Comparison of ENCODE assay signal across 1 cellular context in genomic region chr14:24156840-24157239, GRCh38.
TF ChIP-seq lines count a peak whose summit lies in the region.

No MANE protein-coding gene starts in this region.

TF ChIP-seq in IMR-90, 13 proteins besides CTCF, POLR2A, EP300 and RAD21:
- TF ChIP-seq FOS (IDR thresholded peaks at IDR 0.05; ENCODE audit: low read depth, low read length) (no peak), NFE2L2 (IDR thresholded peaks at IDR 0.05; ENCODE audit: low read depth, low read length) (no peak), ELK1 (IDR thresholded peaks at IDR 0.05; ENCODE audit: borderline replicate concordance, low read depth, low read length) (no peak), RCOR1 (IDR thresholded peaks at IDR 0.05; ENCODE audit: insufficient replicate concordance, low read length) (no peak)
- TF ChIP-seq, protein P1, sequence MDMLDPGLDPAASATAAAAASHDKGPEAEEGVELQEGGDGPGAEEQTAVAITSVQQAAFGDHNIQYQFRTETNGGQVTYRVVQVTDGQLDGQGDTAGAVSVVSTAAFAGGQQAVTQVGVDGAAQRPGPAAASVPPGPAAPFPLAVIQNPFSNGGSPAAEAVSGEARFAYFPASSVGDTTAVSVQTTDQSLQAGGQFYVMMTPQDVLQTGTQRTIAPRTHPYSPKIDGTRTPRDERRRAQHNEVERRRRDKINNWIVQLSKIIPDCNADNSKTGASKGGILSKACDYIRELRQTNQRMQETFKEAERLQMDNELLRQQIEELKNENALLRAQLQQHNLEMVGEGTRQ (IDR thresholded peaks at IDR 0.05; ENCODE audit: low read depth, low read length): no peak
TF ChIP-seq in IMR-90: peak in this region for 0.
